In genomic region chr7:148334959-148335577, GRCh38 we compare ENCODE assay signal across 12 cellular contexts.
A peak's percentile ranks its signal among the peaks of the same experiment; 100 is the strongest.
DNase-seq lines count a peak whose midpoint lies in the region; ATAC-seq, FAIRE-seq and TF ChIP-seq lines count a peak whose summit lies in the region.
"Had no signal": no experiment of that assay in that cellular context is flagged by ENCODE, and none has a peak within 500 bp of the region (broad histone marks: within the 10 kb centered on the region; RNA-seq: fewer than 3 reads in every experiment).

No MANE protein-coding gene starts in this region.

- no peak for TF ChIP-seq CTCF in keratinocyte (optimal IDR thresholded peaks at IDR 0.05 in 1 of 3, IDR thresholded peaks at IDR 0.05 in 1 of 3, conservative IDR thresholded peaks at IDR 0.05 in 1 of 3; ENCODE audit: extremely low read depth in 1 of 3, insufficient read depth in 2 of 3, low read length in 3 of 3)
- TF ChIP-seq CTCF in gastroesophageal sphincter (IDR thresholded peaks at IDR 0.05), result no peak
- TF ChIP-seq CTCF in MM.1S (IDR thresholded peaks at IDR 0.05; ENCODE audit: low read length), result no peak

- no peaks in the 10 kb centered on the region for H3K9me2 ChIP-seq in MM.1S (replicated peaks; ENCODE audit: insufficient read depth, low read length)

- ATAC-seq in sciatic nerve, result no peak
- no peak for ATAC-seq in gastroesophageal sphincter

- H3K36me3 ChIP-seq in adipocyte (ENCODE audit: control insufficient read depth, insufficient read depth, low read length, severe bottlenecking) (no peaks in the 10 kb centered on the region), keratinocyte (ENCODE audit: control insufficient read depth in 2 of 2, extremely low read depth in 1 of 2, insufficient read depth in 2 of 2, low read length in 2 of 2) (no peaks in the 10 kb centered on the region), gastroesophageal sphincter (no peaks in the 10 kb centered on the region), MM.1S (replicated peaks; ENCODE audit: insufficient read depth, low read length) (no peaks in the 10 kb centered on the region)
- H3K36me3 ChIP-seq: adrenal gland had no signal

- TF ChIP-seq EP300 in gastroesophageal sphincter (IDR thresholded peaks at IDR 0.05), result no peak

- H4K20me1 ChIP-seq in keratinocyte (ENCODE audit: control insufficient read depth, extremely low read depth, insufficient read depth, low read length), result no peaks in the 10 kb centered on the region
- H4K20me1 ChIP-seq in MM.1S (ENCODE audit: insufficient read depth, low read length), result no peaks in the 10 kb centered on the region

- H3K4me2 ChIP-seq in keratinocyte (ENCODE audit: control insufficient read depth, extremely low read depth, insufficient read depth, low read depth, low read length) (peak overlapping the region; percentile 35), MM.1S (ENCODE audit: low read depth, low read length) (no peak overlapping the region)

- H3K9ac ChIP-seq in adipocyte (ENCODE audit: low read length), result no peak overlapping the region
- peak overlapping the region; percentile 23 for H3K9ac ChIP-seq in keratinocyte (ENCODE audit: control insufficient read depth, extremely low read depth, insufficient read depth, low read length)
- H3K9ac ChIP-seq in MM.1S (ENCODE audit: low read length), result no peak overlapping the region

- 25 to 92% methylated on average over 1 to 4 of the region's 6 CpGs for WGBS in gastroesophageal sphincter (ENCODE audit: low coverage in 1 of 2), 2 donors

- FAIRE-seq in keratinocyte (lab: Jason Lieb, UNC), result peak; percentile 76

- H2AFZ ChIP-seq in keratinocyte (ENCODE audit: control insufficient read depth, low read length) (peak overlapping the region; percentile 82), MM.1S (ENCODE audit: low read length) (no peak overlapping the region)

- H3K79me2 ChIP-seq in keratinocyte (ENCODE audit: control insufficient read depth, insufficient read depth, low read length), result no peaks in the 10 kb centered on the region
- H3K79me2 ChIP-seq in MM.1S (ENCODE audit: low read length), result no peaks in the 10 kb centered on the region

- dilution Hi-C loops in keratinocyte (cut with MboI; ENCODE audit: extremely low pct_ligation_motif_present, low sequenced_read_pairs), result no loop called here

- intact Hi-C loops in sciatic nerve (cut with DNase I), result no loop called here

- H3K27me3 ChIP-seq in adipocyte (replicated peaks; ENCODE audit: control insufficient read depth, insufficient read depth, low read length), result peaks cover 39% of the 10 kb centered on the region
- H3K27me3 ChIP-seq in keratinocyte (ENCODE audit: control insufficient read depth, extremely low read depth, insufficient read depth, low read length), result peaks cover 5% of the 10 kb centered on the region
- peaks cover 34% of the 10 kb centered on the region for H3K27me3 ChIP-seq in gastroesophageal sphincter
- peaks cover under 1% of the 10 kb centered on the region; the same call in 1 of the 2 replicates for H3K27me3 ChIP-seq in MM.1S (replicated peaks; ENCODE audit: insufficient read depth, low read length)

- no peak for TF ChIP-seq POLR2A in gastroesophageal sphincter (IDR thresholded peaks at IDR 0.05)

- peak overlapping the region; percentile 78 for H3K27ac ChIP-seq in keratinocyte (ENCODE audit: control insufficient read depth, insufficient read depth, low read length)
- no peak overlapping the region for H3K27ac ChIP-seq in gastroesophageal sphincter
- no peak overlapping the region for H3K27ac ChIP-seq in MM.1S (ENCODE audit: low read length)
- H3K27ac ChIP-seq: adrenal gland had no signal

- H3K9me1 ChIP-seq in keratinocyte (ENCODE audit: control insufficient read depth, extremely low read depth, insufficient read depth, low read length), result no peaks in the 10 kb centered on the region

- peak; percentile 15 for DNase-seq in AG20443 (ENCODE audit: low spot score)
- peak; percentile 37 for DNase-seq in M059J (ENCODE audit: low read depth)
- peak; percentile 2 for DNase-seq in adipocyte (ENCODE audit: low read depth)
- DNase-seq in keratinocyte (ENCODE audit: low read depth, low spot score), result no peak
- DNase-seq in HT-29 (ENCODE audit: low spot score), result no peak
- DNase-seq in sciatic nerve (ENCODE audit: low spot score), result no peak
- DNase-seq in MM.1S, result no peak
- DNase-seq: activated CD4-positive, alpha-beta T cell treated with anti-CD3 and anti-CD28 coated beads for 1 hour; CD4-positive, CD25-positive, alpha-beta regulatory T cell; HCEC 1CT had no signal

- H3K9me3 ChIP-seq in adipocyte (ENCODE audit: control insufficient read depth, low read length) (no peaks in the 10 kb centered on the region), keratinocyte (ENCODE audit: control insufficient read depth, low read depth, low read length) (peaks cover 2% of the 10 kb centered on the region), gastroesophageal sphincter (no peaks in the 10 kb centered on the region), MM.1S (replicated peaks; ENCODE audit: insufficient read depth, low read length) (no peaks in the 10 kb centered on the region)
- H3K9me3 ChIP-seq: adrenal gland had no signal

- no peaks in the 10 kb centered on the region for H3F3A ChIP-seq in MM.1S (ENCODE audit: insufficient read depth, low read length)

- H3K4me3 ChIP-seq in adipocyte (ENCODE audit: low read length), result no peak overlapping the region
- H3K4me3 ChIP-seq in keratinocyte (ENCODE audit: control insufficient read depth in 2 of 3, extremely low read depth in 1 of 3, insufficient read depth in 2 of 3, low read depth in 1 of 3, low read length in 3 of 3), result no peak overlapping the region
- H3K4me3 ChIP-seq in gastroesophageal sphincter, result no peak overlapping the region
- H3K4me3 ChIP-seq in MM.1S (ENCODE audit: low read length), result no peak overlapping the region
- H3K4me3 ChIP-seq: adrenal gland had no signal

- H3K4me1 ChIP-seq in adipocyte (ENCODE audit: control insufficient read depth, insufficient read depth, low read length) (peaks cover 5% of the 10 kb centered on the region), keratinocyte (ENCODE audit: control insufficient read depth, extremely low read depth, insufficient read depth, low read length) (peaks cover 68% of the 10 kb centered on the region), gastroesophageal sphincter (peaks cover 0 to 26% (median 4%) of the 10 kb centered on the region in 3 donors), MM.1S (ENCODE audit: low read length) (no peaks in the 10 kb centered on the region)

Comparison
In these comparisons a context has a peak if more than half of its experiments do, and no peak if none do; other contexts are left out.
1. DNase-seq: peak in AG20443 (single experiment), M059J (single experiment) and adipocyte (single experiment); none in keratinocyte (single experiment), HT-29 (single experiment), sciatic nerve (single experiment) and MM.1S (single experiment).